ENCODE assay signal across 11 cellular contexts in the genomic region with DNA sequence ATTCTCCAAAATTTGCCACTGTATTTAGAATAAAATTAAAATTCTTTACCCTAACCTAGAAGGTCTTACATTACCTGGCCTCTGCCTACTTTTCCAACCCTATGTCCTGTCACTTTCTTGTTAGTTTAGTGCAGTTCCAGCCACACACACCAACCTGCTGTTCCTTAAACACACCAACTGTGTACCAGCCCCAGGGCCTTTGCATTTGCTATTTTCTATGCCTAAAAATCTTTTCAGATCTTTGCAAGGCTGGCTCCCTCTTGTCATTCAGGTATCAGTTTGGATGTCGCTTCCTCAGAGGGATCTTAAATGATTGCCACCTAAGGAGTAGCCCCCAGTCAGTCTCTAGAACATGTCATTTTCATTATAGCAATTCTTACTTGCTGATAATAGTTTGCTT.
"Had no signal": no experiment of that assay in that cellular context is flagged by ENCODE, and none has a peak within 500 bp of the region (broad histone marks: within the 10 kb centered on the region; RNA-seq: fewer than 3 reads in every experiment).

No MANE protein-coding gene starts in this region.

- FAIRE-seq: H1, H54 had no signal

- DNase-seq: GM23248, GOT3, H7, H9, HCEC 1CT, HFFc6 had no signal

- H3K27ac ChIP-seq: GM23248 had no signal

- H3K9me3 ChIP-seq: HAP-1 had no signal

- H3K36me3 ChIP-seq: HAP-1 had no signal

- H3K4me3 ChIP-seq: GM23248, GM23338, HAP-1 had no signal

- H3K4me2 ChIP-seq: GM23338 had no signal

- H3K4me1 ChIP-seq: HAP-1 had no signal

- ATAC-seq: GM23338, HCT116 had no signal
